ENCODE assay signal across 16 cellular contexts in the genomic region with DNA sequence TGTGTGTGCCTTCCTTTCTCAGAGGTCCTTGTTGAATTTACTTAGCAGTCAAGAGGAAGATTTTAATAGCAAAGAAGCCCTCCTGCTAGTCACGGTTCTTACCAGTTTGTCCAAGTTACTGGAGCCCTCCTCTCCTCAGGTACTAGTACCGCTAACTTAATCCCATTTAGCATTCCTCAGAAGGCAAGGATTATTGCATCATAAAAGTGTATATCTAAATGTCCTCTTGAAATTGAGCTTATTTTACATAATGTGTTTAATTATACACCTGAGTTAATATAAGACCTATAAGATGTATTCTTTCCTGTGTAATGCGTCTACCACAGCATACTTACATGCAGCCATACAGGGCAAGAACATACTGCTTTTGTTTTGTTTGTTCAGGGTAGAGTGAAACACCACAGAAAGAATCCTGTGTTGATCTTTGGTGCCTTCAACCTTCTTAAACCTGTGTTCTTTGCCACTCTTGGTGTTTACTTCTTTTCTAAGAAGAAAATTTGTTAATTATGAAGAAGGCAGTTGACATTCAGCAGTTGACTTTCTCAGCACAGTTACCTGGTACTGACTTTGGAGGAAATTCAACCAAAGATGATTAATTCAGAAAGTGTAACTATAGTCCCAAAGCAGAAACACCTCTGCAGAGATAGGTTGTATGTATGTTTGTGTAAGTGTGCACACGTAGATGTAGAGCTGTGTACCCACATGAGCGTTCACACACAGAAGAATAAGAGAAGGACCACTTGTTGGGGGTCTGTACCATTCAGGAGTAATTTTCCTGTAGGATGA.
"Had no signal": no experiment of that assay in that cellular context is flagged by ENCODE, and none has a peak within 500 bp of the region (broad histone marks: within the 10 kb centered on the region; RNA-seq: fewer than 3 reads in every experiment).

No MANE protein-coding gene starts in this region.

- DNase-seq: activated CD4-positive, alpha-beta T cell treated with anti-CD3 and anti-CD28 coated beads, Interleukin-2, amount 50 U/mL, for 4 hours; activated CD8-positive, alpha-beta memory T cell treated with anti-CD3 and anti-CD28 coated beads, Interleukin-2, amount 50 U/mL, for 48 hours; activated naive CD4-positive, alpha-beta T cell treated with anti-CD3 and anti-CD28 coated beads for 36 hours; effector CD4-positive, alpha-beta T cell; head of caudate nucleus; nephron progenitor cell; nucleus accumbens; posterior cingulate gyrus; spleen; transverse colon; uterus had no signal

- ATAC-seq: WTC11 had no signal

- H3K27ac Mint-ChIP-seq: activated naive CD4-positive, alpha-beta T cell treated with anti-CD3 and anti-CD28 coated beads for 36 hours; mesothelial cell of epicardium; nephron progenitor cell; stimulated activated naive CD8-positive, alpha-beta T cell treated with anti-CD3 and anti-CD28 coated beads, Interleukin-15, Interleukin-2, amounts not matched to agents 100 ng/mL and 50 ng/mL, for 24 hours; WTC11 had no signal

- H3K4me3 ChIP-seq: SK-N-MC, spleen, suprapubic skin, transverse colon, uterus had no signal

- H3K9me3 Mint-ChIP-seq: activated naive CD4-positive, alpha-beta T cell treated with anti-CD3 and anti-CD28 coated beads for 36 hours; stimulated activated naive CD8-positive, alpha-beta T cell treated with anti-CD3 and anti-CD28 coated beads, Interleukin-15, Interleukin-2, amounts not matched to agents 100 ng/mL and 50 ng/mL, for 24 hours; WTC11 had no signal

- H3K4me3 Mint-ChIP-seq: activated naive CD4-positive, alpha-beta T cell treated with anti-CD3 and anti-CD28 coated beads for 36 hours; mesothelial cell of epicardium; nephron progenitor cell; stimulated activated naive CD8-positive, alpha-beta T cell treated with anti-CD3 and anti-CD28 coated beads, Interleukin-15, Interleukin-2, amounts not matched to agents 100 ng/mL and 50 ng/mL, for 24 hours; WTC11 had no signal

- H3K27me3 Mint-ChIP-seq: stimulated activated naive CD8-positive, alpha-beta T cell treated with anti-CD3 and anti-CD28 coated beads, Interleukin-15, Interleukin-2, amounts not matched to agents 100 ng/mL and 50 ng/mL, for 24 hours had no signal

- H3K9me3 ChIP-seq: suprapubic skin, transverse colon, uterus had no signal

- H3K27ac ChIP-seq: SK-N-MC, spleen, suprapubic skin, transverse colon, uterus had no signal

- H3K36me3 ChIP-seq: uterus had no signal

- H3K4me1 Mint-ChIP-seq: mesothelial cell of epicardium, nephron progenitor cell, WTC11 had no signal

- H3K4me1 ChIP-seq: spleen, suprapubic skin, transverse colon, uterus had no signal
